1 cellular context compared by ENCODE assay signal in genomic region chr4:8383451-8384160, GRCh38.
TF ChIP-seq lines count a peak whose summit lies in the region.

No MANE protein-coding gene starts in this region.

TF ChIP-seq in K562, 482 proteins besides CTCF, POLR2A, EP300 and RAD21:
- TF ChIP-seq ZNF12 (CRISPR knock-in tag; IDR thresholded peaks at IDR 0.05) = no peak
- no peak for TF ChIP-seq STAG1 (CRISPR knock-in tag; IDR thresholded peaks at IDR 0.05; ENCODE audit: borderline replicate concordance)
- peak; percentile 39; the same call in 1 of the 2 replicates for TF ChIP-seq NFIC (IDR thresholded peaks at IDR 0.05)
- no peak for TF ChIP-seq ETV6 (IDR thresholded peaks at IDR 0.05; ENCODE audit: borderline replicate concordance in 1 of 2, low read depth in 2 of 2, low read length in 1 of 2)
- TF ChIP-seq ETV6 (CRISPR knock-in tag; IDR thresholded peaks at IDR 0.05; ENCODE audit: borderline replicate concordance) = no peak
- no peak for TF ChIP-seq POU5F1 (IDR thresholded peaks at IDR 0.05; ENCODE audit: borderline replicate concordance, low read depth, low read length, partially characterized antibody)
TF ChIP-seq in K562: peak in this region for 1.
